In genomic region chr13:112831801-112832200, GRCh38 we compare ENCODE assay signal across 26 cellular contexts.
"Had no signal": no experiment of that assay in that cellular context is flagged by ENCODE, and none has a peak within 500 bp of the region (broad histone marks: within the 10 kb centered on the region; RNA-seq: fewer than 3 reads in every experiment).

No MANE protein-coding gene starts in this region.

- H3K4me3 Mint-ChIP-seq: activated CD4-positive, alpha-beta memory T cell treated with anti-CD3 and anti-CD28 coated beads, Interleukin-2, amount 10 ng/mL, durations not matched to agents 7 days and 5 days; activated CD4-positive, alpha-beta T cell treated with anti-CD3 and anti-CD28 coated beads, Interleukin-2, amount 10 ng/mL, durations not matched to agents 7 days and 5 days; activated T-cell treated with anti-CD3 and anti-CD28 coated beads, Interleukin-2, amount 50 U/mL, for 4 hours; central memory CD8-positive, alpha-beta T cell; T-helper 17 cell had no signal

- H3K27me3 Mint-ChIP-seq: activated CD4-positive, alpha-beta memory T cell treated with anti-CD3 and anti-CD28 coated beads, Interleukin-2, amount 10 ng/mL, durations not matched to agents 7 days and 5 days; activated CD4-positive, alpha-beta T cell treated with anti-CD3 and anti-CD28 coated beads, Interleukin-2, amount 10 ng/mL, durations not matched to agents 7 days and 5 days; central memory CD8-positive, alpha-beta T cell; T-helper 17 cell had no signal

- H3K27ac Mint-ChIP-seq: activated CD4-positive, alpha-beta memory T cell treated with anti-CD3 and anti-CD28 coated beads, Interleukin-2, amount 10 ng/mL, durations not matched to agents 7 days and 5 days; activated CD4-positive, alpha-beta T cell treated with anti-CD3 and anti-CD28 coated beads, Interleukin-2, amount 10 ng/mL, durations not matched to agents 7 days and 5 days; activated naive CD4-positive, alpha-beta T cell treated with anti-CD3 and anti-CD28 coated beads, Interleukin-2, amount 50 U/mL, for 72 hours; activated T-helper 2 cell treated with anti-CD3 and anti-CD28 coated beads, Interferon-gamma antibody, Interleukin-2, Interleukin-4, amounts not matched to agents 10 μg/mL and 5 μg/mL and 100 μg/mL, durations not matched to agents 14 hours and 24 hours and 36 hours; T-helper 17 cell had no signal

- H3K9me3 ChIP-seq: breast epithelium, left ventricle myocardium inferior, neutrophil, pancreas, right atrium auricular region, testis, transverse colon, uterus had no signal

- H3K4me1 Mint-ChIP-seq: activated CD4-positive, alpha-beta memory T cell treated with anti-CD3 and anti-CD28 coated beads, Interleukin-2, amount 10 ng/mL, durations not matched to agents 7 days and 5 days; activated CD4-positive, alpha-beta T cell treated with anti-CD3 and anti-CD28 coated beads, Interleukin-2, amount 10 ng/mL, durations not matched to agents 7 days and 5 days; central memory CD8-positive, alpha-beta T cell; T-helper 17 cell had no signal

- H3K36me3 ChIP-seq: breast epithelium, uterus had no signal

- ATAC-seq: activated naive CD4-positive, alpha-beta T cell treated with anti-CD3 and anti-CD28 coated beads, Interleukin-2, amount 50 U/mL, for 72 hours; activated T-cell treated with anti-CD3 and anti-CD28 coated beads, Interleukin-2, amount 50 U/mL, for 4 hours; pancreas; T-helper 17 cell had no signal

- DNase-seq: activated CD4-positive, alpha-beta memory T cell treated with anti-CD3 and anti-CD28 coated beads, Interleukin-2, amount 10 ng/mL, durations not matched to agents 7 days and 5 days; activated CD4-positive, alpha-beta T cell treated with anti-CD3 and anti-CD28 coated beads, Interleukin-2, amount 10 ng/mL, durations not matched to agents 7 days and 5 days; activated CD4-positive, CD25-positive, alpha-beta regulatory T cell treated with anti-CD3 and anti-CD28 coated beads, Interleukin-2, amount 50 U/mL, for 72 hours; activated CD8-positive, alpha-beta memory T cell treated with anti-CD3 and anti-CD28 coated beads, Interleukin-2, amount 50 U/mL, for 48 hours; activated T-cell treated with anti-CD3 and anti-CD28 coated beads, Interleukin-2, amount 50 U/mL, for 4 hours; dermis blood vessel endothelial cell; effector CD4-positive, alpha-beta T cell; left ventricle myocardium inferior; mesendoderm; stimulated activated CD4-positive, alpha-beta T cell treated with anti-CD3 and anti-CD28 coated beads, Interleukin-2, amount 100 ng/mL, for 48 hours; stimulated activated naive CD4-positive, alpha-beta T cell treated with Interleukin-2 at 50 U/mL for 16 hours; T-helper 17 cell; T1000; testis; transverse colon; uterus; WERI-Rb-1 had no signal

- H3K4me3 ChIP-seq: breast epithelium, left ventricle myocardium inferior, lung, pancreas, right atrium auricular region, testis, transverse colon, uterus had no signal

- H3K4me1 ChIP-seq: breast epithelium, pancreas, right atrium auricular region, transverse colon, uterus had no signal

- H3K9me3 Mint-ChIP-seq: activated CD4-positive, alpha-beta memory T cell treated with anti-CD3 and anti-CD28 coated beads, Interleukin-2, amount 10 ng/mL, durations not matched to agents 7 days and 5 days; activated CD4-positive, alpha-beta T cell treated with anti-CD3 and anti-CD28 coated beads, Interleukin-2, amount 10 ng/mL, durations not matched to agents 7 days and 5 days; activated naive CD4-positive, alpha-beta T cell treated with anti-CD3 and anti-CD28 coated beads, Interleukin-2, amount 50 U/mL, for 72 hours; activated T-cell treated with anti-CD3 and anti-CD28 coated beads, Interleukin-2, amount 50 U/mL, for 4 hours; activated T-helper 2 cell treated with anti-CD3 and anti-CD28 coated beads, Interferon-gamma antibody, Interleukin-2, Interleukin-4, amounts not matched to agents 10 μg/mL and 5 μg/mL and 100 μg/mL, durations not matched to agents 14 hours and 24 hours and 36 hours; central memory CD8-positive, alpha-beta T cell had no signal

- H3K27ac ChIP-seq: breast epithelium, epithelial cell of prostate, left ventricle myocardium inferior, neutrophil, pancreas, right atrium auricular region, testis, transverse colon, uterus, WERI-Rb-1 had no signal

- H3K27me3 ChIP-seq: breast epithelium, neutrophil, pancreas, right atrium auricular region, testis, transverse colon, uterus had no signal
